19 cellular contexts compared by ENCODE assay signal in the genomic region with DNA sequence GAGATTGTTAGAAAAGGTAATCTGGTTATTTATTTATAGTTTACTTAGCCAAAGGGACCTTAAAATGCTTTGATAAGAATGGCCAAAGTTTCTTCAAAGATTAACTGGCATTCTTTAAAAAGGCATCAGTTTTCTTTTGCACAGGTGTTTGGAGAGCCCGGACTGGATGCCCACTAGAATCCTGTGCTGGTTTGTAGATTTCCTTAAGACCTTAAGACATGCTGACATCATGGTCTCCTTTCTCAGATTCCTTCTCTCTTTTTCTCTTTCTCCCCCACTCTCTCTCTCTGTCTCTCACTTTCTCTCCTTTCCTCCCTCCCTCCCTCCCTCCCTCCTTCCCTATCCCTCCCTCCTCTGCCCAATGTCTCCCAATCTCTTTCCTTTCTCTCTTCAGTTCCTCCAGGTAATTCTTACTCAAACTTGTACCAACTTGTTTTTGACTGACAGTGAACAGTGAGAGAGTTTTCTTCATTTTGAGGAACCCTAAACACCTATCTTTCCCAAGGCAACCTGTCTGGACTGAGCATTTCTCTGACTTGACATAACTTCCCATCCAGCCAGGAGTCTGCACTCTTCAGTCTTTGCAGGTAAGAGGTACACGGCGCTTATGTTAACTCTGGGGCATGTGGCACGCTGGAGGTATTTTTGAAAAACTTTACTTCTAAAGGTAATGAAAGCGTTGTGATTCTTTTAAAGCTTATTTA. TPM values are rescaled to one million over a fixed set of nuclear protein-coding genes. Genes with fewer than 3 reads are reported as not detected.
DNase-seq lines count a peak whose midpoint lies in the region; ATAC-seq and TF ChIP-seq lines count a peak whose summit lies in the region.
"Had no signal": no experiment of that assay in that cellular context is flagged by ENCODE, and none has a peak within 500 bp of the region (broad histone marks: within the 10 kb centered on the region; RNA-seq: fewer than 3 reads in every experiment).

A gene (plus strand): TSS at position 393 of the 704 bp plus-strand sequence. CDS start 42,271 bp downstream, outside the sequence.

- ATAC-seq in esophagus mucosa (peak; percentile 68), upper lobe of left lung (ENCODE audit: low FRiP score in 2 of 2) (no peak), GM19035 (IDR thresholded peaks at IDR 0.05; ENCODE audit: unreplicated experiment) (no peak)
- ATAC-seq: activated T-cell treated with anti-CD3 and anti-CD28 coated beads, Interleukin-2, amount 50 U/mL, for 72 hours; CD8-positive, alpha-beta T cell; gastrocnemius medialis; right cardiac atrium had no signal

- H3K4me1 ChIP-seq in upper lobe of left lung (peaks cover 3 to 20% (median 6%) of the 10 kb centered on the region in 4 donors), uterus (no peaks in the 10 kb centered on the region)
- H3K4me1 ChIP-seq: gastrocnemius medialis had no signal

- no peak for TF ChIP-seq EP300 in upper lobe of left lung (IDR thresholded peaks at IDR 0.05)

- H3K4me3 ChIP-seq in upper lobe of left lung (peak within 1 kb of the TSS in 3 of 4 donors; percentile 31 to 43 (median 41)), uterus (no peak within 1 kb of the TSS)
- H3K4me3 ChIP-seq: coronary artery, gastrocnemius medialis had no signal

- no peaks in the 10 kb centered on the region for H3K27me3 ChIP-seq in upper lobe of left lung
- H3K27me3 ChIP-seq in uterus, result no peaks in the 10 kb centered on the region

- TF ChIP-seq CTCF in upper lobe of left lung (IDR thresholded peaks at IDR 0.05), result no peak
- TF ChIP-seq CTCF in uterus (IDR thresholded peaks at IDR 0.05), result no peak

- no peaks in the 10 kb centered on the region for H3K36me3 ChIP-seq in upper lobe of left lung
- H3K36me3 ChIP-seq in uterus, result no peaks in the 10 kb centered on the region
- H3K36me3 ChIP-seq: gastrocnemius medialis had no signal

- intact Hi-C loops in uterus (cut with DNase I; ENCODE audit: low total_unique reads), result no loop called here

- WGBS in upper lobe of left lung, 2 donors, result 49 to 64% methylated on average over 5 of the region's 5 CpGs

- DNase-seq in RPMI7951 (ENCODE audit: low read depth), result no peak
- no peak for DNase-seq in myocyte (ENCODE audit: low read depth)
- DNase-seq in upper lobe of left lung, result no peak
- no peak for DNase-seq in uterus
- DNase-seq in SHP77 (lab: John Stamatoyannopoulos, UW), result no peak
- DNase-seq: activated T-cell treated with anti-CD3 and anti-CD28 coated beads, Interleukin-2, amount 50 U/mL, for 72 hours; CD8-positive, alpha-beta T cell; DMS79 treated with DMSO at 0.1 percent for 48 hours; gastrocnemius medialis; HFFc6; KBM-7; midbrain; NCI-H2029; NK-92 treated with Interleukin-12 subunit alpha and Interleukin-12 subunit beta, amount 100 ng/mL, for 24 hours; right cardiac atrium had no signal

- peak in 1 of 4 donors; percentile 44 for TF ChIP-seq POLR2A in upper lobe of left lung (IDR thresholded peaks at IDR 0.05)
- TF ChIP-seq POLR2A in uterus (IDR thresholded peaks at IDR 0.05), result no peak

- no peaks in the 10 kb centered on the region for H3K9me3 ChIP-seq in upper lobe of left lung
- H3K9me3 ChIP-seq in uterus, result no peaks in the 10 kb centered on the region

- H3K27ac ChIP-seq in upper lobe of left lung, result peak within 1 kb of the TSS; percentile 50 to 82 (median 78)
- no peak within 1 kb of the TSS for H3K27ac ChIP-seq in uterus
- H3K27ac ChIP-seq: coronary artery, gastrocnemius medialis had no signal

RNA-seq across cellular contexts. Expression of the gene that starts here (rescaled TPM):
- 13.2 and 18.9 TPM in 2 replicates for total RNA-seq in RPMI7951 (2014; rRNA removed; shearing (Covaris generic))
- total RNA-seq in esophagus mucosa, result 15.5 TPM
- 12.0 and 14.8 TPM in 2 replicates for total RNA-seq in myocyte
- polyA plus RNA-seq in myocyte (2012), result 5.7 TPM
- 10 to 100 TPM; 17.9 to 93.0 (median 48.6) TPM for total RNA-seq in upper lobe of left lung
- 1 to 10 TPM in 1 of 4 donors, under 1 TPM in 3; 0.21 to 1.1 (median 0.28) TPM for total RNA-seq in uterus
- total RNA-seq: CD8-positive, alpha-beta T cell; NCI-H460 had no signal

Comparison
In these comparisons a context has a peak if more than half of its experiments do, and no peak if none do; other contexts are left out.
1. H3K27ac ChIP-seq: peak in upper lobe of left lung (4 of 4); none in uterus (0 of 2).
2. H3K4me3 ChIP-seq: peak in upper lobe of left lung (3 of 4); none in uterus (0 of 2).